Comparison of ENCODE assay signal across 22 cellular contexts in the genomic region with DNA sequence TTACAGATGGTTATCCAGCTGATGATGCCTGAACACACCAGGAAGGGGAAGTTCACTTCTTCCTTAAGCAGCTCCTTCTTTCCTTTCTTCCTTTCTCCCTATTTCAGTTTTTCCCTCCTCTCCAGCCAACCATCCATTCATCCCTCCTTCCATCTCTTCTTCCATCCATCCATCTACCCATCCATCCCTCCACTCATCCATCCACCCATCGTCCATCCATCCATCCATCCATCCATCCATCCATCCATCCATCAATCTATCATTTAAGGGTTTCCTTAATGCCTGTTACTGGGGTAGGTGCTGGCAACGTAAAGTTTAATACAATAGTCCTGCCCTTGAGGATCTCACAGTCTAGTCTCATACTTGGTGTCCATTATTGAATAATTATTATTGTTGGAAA. TPM values are rescaled to one million over a fixed set of nuclear protein-coding genes. Genes with fewer than 3 reads are reported as not detected.
"Had no signal": no experiment of that assay in that cellular context is flagged by ENCODE, and none has a peak within 500 bp of the region (broad histone marks: within the 10 kb centered on the region; RNA-seq: fewer than 3 reads in every experiment).

No MANE protein-coding gene starts in this region.

- H3K4me3 Mint-ChIP-seq: activated CD4-positive, alpha-beta T cell treated with anti-CD3 and anti-CD28 coated beads for 36 hours; activated CD8-positive, alpha-beta T cell treated with anti-CD3 and anti-CD28 coated beads for 36 hours; activated T-cell treated with anti-CD3 and anti-CD28 coated beads, Interleukin-2, amount 50 U/mL, for 72 hours; T-cell had no signal

- H3K27ac Mint-ChIP-seq: activated CD4-positive, alpha-beta T cell treated with anti-CD3 and anti-CD28 coated beads for 36 hours; activated CD8-positive, alpha-beta T cell treated with anti-CD3 and anti-CD28 coated beads for 36 hours; activated T-cell treated with anti-CD3 and anti-CD28 coated beads, Interleukin-2, amount 50 U/mL, for 72 hours; T-cell had no signal

- H3K4me1 Mint-ChIP-seq: activated CD4-positive, alpha-beta T cell treated with anti-CD3 and anti-CD28 coated beads for 36 hours had no signal

- H3K36me3 Mint-ChIP-seq: T-cell had no signal

- ATAC-seq: activated CD4-positive, alpha-beta T cell treated with anti-CD3 and anti-CD28 coated beads for 36 hours; activated CD8-positive, alpha-beta T cell treated with anti-CD3 and anti-CD28 coated beads for 36 hours; activated T-cell treated with anti-CD3 and anti-CD28 coated beads, Interleukin-2, amount 50 U/mL, for 72 hours; Right ventricle myocardium inferior; T-cell had no signal

- DNase-seq: activated CD4-positive, alpha-beta T cell treated with anti-CD3 and anti-CD28 coated beads for 36 hours; activated CD8-positive, alpha-beta memory T cell treated with anti-CD3 and anti-CD28 coated beads, Interleukin-2, amount 50 U/mL, for 4 hours; activated CD8-positive, alpha-beta T cell treated with anti-CD3 and anti-CD28 coated beads for 36 hours; activated naive CD4-positive, alpha-beta T cell treated with anti-CD3 and anti-CD28 coated beads, Interleukin-2, amount 50 U/mL, for 16 hours; activated T-cell treated with anti-CD3 and anti-CD28 coated beads, Interleukin-2, amount 50 U/mL, for 72 hours; aorta; KG1; MV-4-11; NCI-H1092 treated with DMSO at 0.1 percent for 48 hours; NCI-H1417 treated with DMSO at 0.1 percent for 48 hours; NCI-H1694 treated with DMSO at 0.1 percent for 48 hours; NCI-H2029 treated with DMSO at 0.1 percent for 48 hours; NCI-H345; NCI-H510A; NCI-H526 treated with DMSO at 0.1 percent for 48 hours; NCI-H82; T-cell; T-helper 2 cell; T1000; WERI-Rb-1 had no signal

- H3K36me3 ChIP-seq: WERI-Rb-1 had no signal

- H3K9me3 Mint-ChIP-seq: activated CD8-positive, alpha-beta T cell treated with anti-CD3 and anti-CD28 coated beads for 36 hours; activated T-cell treated with anti-CD3 and anti-CD28 coated beads, Interleukin-2, amount 50 U/mL, for 72 hours; T-cell had no signal

- H3K27ac ChIP-seq: WERI-Rb-1 had no signal

RNA-seq across cellular contexts. Expression of a gene that starts 36.8 kb away (rescaled TPM):
- total RNA-seq: OCI-LY7 had no signal
